1 cellular context compared by ENCODE assay signal in the genomic region with DNA sequence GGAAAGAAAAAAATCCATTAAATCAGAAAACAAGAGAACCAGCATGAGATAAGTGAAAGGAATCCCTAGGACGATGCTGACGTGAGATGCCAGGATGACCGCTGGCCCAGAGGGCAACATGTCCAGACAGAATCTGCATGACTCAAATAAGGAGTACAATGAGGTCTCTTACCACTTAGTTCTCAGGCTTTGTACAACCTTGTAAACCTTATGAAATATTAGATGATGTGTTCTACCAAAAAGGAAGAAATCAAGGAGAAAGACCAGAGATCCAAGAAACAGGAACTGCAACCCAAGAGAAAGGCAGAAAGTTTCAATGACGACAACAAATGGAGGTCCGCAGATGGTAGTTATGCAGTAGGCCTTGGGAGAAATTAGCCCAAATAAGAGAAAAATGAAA.
TF ChIP-seq lines count a peak whose summit lies in the region.

No MANE protein-coding gene starts in this region.

TF ChIP-seq in K562, 482 proteins besides CTCF, POLR2A, EP300 and RAD21 (continued from another document):
- TF ChIP-seq, protein P1, sequence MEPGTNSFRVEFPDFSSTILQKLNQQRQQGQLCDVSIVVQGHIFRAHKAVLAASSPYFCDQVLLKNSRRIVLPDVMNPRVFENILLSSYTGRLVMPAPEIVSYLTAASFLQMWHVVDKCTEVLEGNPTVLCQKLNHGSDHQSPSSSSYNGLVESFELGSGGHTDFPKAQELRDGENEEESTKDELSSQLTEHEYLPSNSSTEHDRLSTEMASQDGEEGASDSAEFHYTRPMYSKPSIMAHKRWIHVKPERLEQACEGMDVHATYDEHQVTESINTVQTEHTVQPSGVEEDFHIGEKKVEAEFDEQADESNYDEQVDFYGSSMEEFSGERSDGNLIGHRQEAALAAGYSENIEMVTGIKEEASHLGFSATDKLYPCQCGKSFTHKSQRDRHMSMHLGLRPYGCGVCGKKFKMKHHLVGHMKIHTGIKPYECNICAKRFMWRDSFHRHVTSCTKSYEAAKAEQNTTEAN (CRISPR knock-in tag; IDR thresholded peaks at IDR 0.05) = no peak
- TF ChIP-seq BRD9 (IDR thresholded peaks at IDR 0.05; ENCODE audit: low read depth, partially characterized antibody) = no peak
TF ChIP-seq in K562: peak in this region for 1.
